In genomic region chr1:54715493-54716298, GRCh38 we compare ENCODE assay signal across 8 cellular contexts. TPM values are rescaled to one million over a fixed set of nuclear protein-coding genes. Genes with fewer than 3 reads are reported as not detected.
A peak's percentile ranks its signal among the peaks of the same experiment; 100 is the strongest.
DNase-seq lines count a peak whose midpoint lies in the region; ATAC-seq and TF ChIP-seq lines count a peak whose summit lies in the region.

TTC4 (plus strand) TSS chr1:54715861; CDS start chr1:54715909, 48 bp downstream.

- no peaks in the 10 kb centered on the region for H3K9me3 Mint-ChIP-seq in naive B cell
- no peaks in the 10 kb centered on the region for H3K9me3 Mint-ChIP-seq in stimulated activated effector memory CD8-positive, alpha-beta T cell treated with anti-CD3 and anti-CD28 coated beads, Interleukin-12 subunit alpha, Interleukin-12 subunit beta, amount 100 ng/mL, for 72 hours

- H3K27me3 Mint-ChIP-seq in naive B cell, result peaks cover 0 to 7% (median 0%) of the 10 kb centered on the region in 3 donors

- H3K9me3 ChIP-seq in Peyer's patch, result no peaks in the 10 kb centered on the region

- peak; percentile 97 for DNase-seq in DMS53 (lab: John Stamatoyannopoulos, UW)
- peak; percentile 68 for DNase-seq in Jurkat, Clone E6-1 (ENCODE audit: low read depth, low spot score)
- DNase-seq in Peyer's patch, result peak; percentile 79 to 91 (median 90)
- peak; percentile 74 for DNase-seq in activated T-helper 1 cell treated with Interleukin-2 at 50 U/mL for 16 hours (ENCODE audit: low read depth)
- peak; percentile 75 for DNase-seq in fibroblast of gingiva (ENCODE audit: low read depth)
- peak; percentile 81 for DNase-seq in naive B cell
- DNase-seq in stimulated activated effector memory CD8-positive, alpha-beta T cell treated with anti-CD3 and anti-CD28 coated beads, Interleukin-12 subunit alpha, Interleukin-12 subunit beta, amount 100 ng/mL, for 72 hours (ENCODE audit: low spot score in 2 of 2), result peak; percentile 84 to 93

- peak in 2 of 6 experiments; percentile 23 to 27 for TF ChIP-seq CTCF in Peyer's patch (IDR thresholded peaks at IDR 0.05)

- TF ChIP-seq POLR2A in Peyer's patch (IDR thresholded peaks at IDR 0.05), result peak; percentile 49 to 62

- peak within 1 kb of the TSS; percentile 74 to 95 (median 90) for H3K4me3 Mint-ChIP-seq in naive B cell
- H3K4me3 Mint-ChIP-seq in stimulated activated effector memory CD8-positive, alpha-beta T cell treated with anti-CD3 and anti-CD28 coated beads, Interleukin-12 subunit alpha, Interleukin-12 subunit beta, amount 100 ng/mL, for 72 hours, result peak within 1 kb of the TSS; percentile 86

- H3K4me1 Mint-ChIP-seq in naive B cell, result peaks cover 16 to 36% (median 31%) of the 10 kb centered on the region in 3 donors
- peaks cover 38% of the 10 kb centered on the region for H3K4me1 Mint-ChIP-seq in stimulated activated effector memory CD8-positive, alpha-beta T cell treated with anti-CD3 and anti-CD28 coated beads, Interleukin-12 subunit alpha, Interleukin-12 subunit beta, amount 100 ng/mL, for 72 hours

- peaks cover 0 to 20% (median 0%) of the 10 kb centered on the region in 3 donors for H3K36me3 ChIP-seq in Peyer's patch

- peak within 1 kb of the TSS; percentile 2 to 97 (median 90) for H3K27ac Mint-ChIP-seq in naive B cell
- H3K27ac Mint-ChIP-seq in stimulated activated effector memory CD8-positive, alpha-beta T cell treated with anti-CD3 and anti-CD28 coated beads, Interleukin-12 subunit alpha, Interleukin-12 subunit beta, amount 100 ng/mL, for 72 hours, result peak within 1 kb of the TSS; percentile 96

- no peaks in the 10 kb centered on the region for H3K27me3 ChIP-seq in Peyer's patch

- peaks cover 0 to 17% (median 2%) of the 10 kb centered on the region in 4 donors for H3K4me1 ChIP-seq in Peyer's patch

- peak within 1 kb of the TSS; percentile 50 to 80 (median 78) for H3K27ac ChIP-seq in Peyer's patch

- H3K4me3 ChIP-seq in Jurkat, Clone E6-1 (ENCODE audit: low read length), result peak within 1 kb of the TSS; percentile 62
- H3K4me3 ChIP-seq in Peyer's patch, result peak within 1 kb of the TSS; percentile 60 to 81 (median 70)

- peak; percentile 97 for ATAC-seq in GM21619 (IDR thresholded peaks at IDR 0.05; ENCODE audit: unreplicated experiment)
- peak; percentile 95 to 98 for ATAC-seq in naive B cell (ENCODE audit: low read depth in 2 of 2)
- peak; percentile 93 for ATAC-seq in stimulated activated effector memory CD8-positive, alpha-beta T cell treated with anti-CD3 and anti-CD28 coated beads, Interleukin-12 subunit alpha, Interleukin-12 subunit beta, amount 100 ng/mL, for 72 hours

- peaks cover 7 to 10% of the 10 kb centered on the region in 2 donors for H3K36me3 Mint-ChIP-seq in naive B cell
- H3K36me3 Mint-ChIP-seq in stimulated activated effector memory CD8-positive, alpha-beta T cell treated with anti-CD3 and anti-CD28 coated beads, Interleukin-12 subunit alpha, Interleukin-12 subunit beta, amount 100 ng/mL, for 72 hours, result peaks cover 49% of the 10 kb centered on the region

RNA-seq across cellular contexts. Expression of gene TTC4, which starts in this region (rescaled TPM):
- polyA plus RNA-seq in Jurkat, Clone E6-1 (2012; ENCODE audit: insufficient read depth, insufficient read length), result 42.3 TPM
- 10 to 100 TPM; 15.7 to 39.6 (median 30.3) TPM for total RNA-seq in Peyer's patch
- 10 to 100 TPM; 16.4 to 31.9 (median 20.8) TPM for polyA plus RNA-seq in naive B cell (ENCODE audit: low read depth in 6 of 6)

Comparison
In these comparisons a context has a peak if more than half of its experiments do, and no peak if none do; other contexts are left out.
1. Peak in every context shown above with its lines: DNase-seq, ATAC-seq, H3K4me3 ChIP-seq and H3K27ac ChIP-seq.